In the genomic region with DNA sequence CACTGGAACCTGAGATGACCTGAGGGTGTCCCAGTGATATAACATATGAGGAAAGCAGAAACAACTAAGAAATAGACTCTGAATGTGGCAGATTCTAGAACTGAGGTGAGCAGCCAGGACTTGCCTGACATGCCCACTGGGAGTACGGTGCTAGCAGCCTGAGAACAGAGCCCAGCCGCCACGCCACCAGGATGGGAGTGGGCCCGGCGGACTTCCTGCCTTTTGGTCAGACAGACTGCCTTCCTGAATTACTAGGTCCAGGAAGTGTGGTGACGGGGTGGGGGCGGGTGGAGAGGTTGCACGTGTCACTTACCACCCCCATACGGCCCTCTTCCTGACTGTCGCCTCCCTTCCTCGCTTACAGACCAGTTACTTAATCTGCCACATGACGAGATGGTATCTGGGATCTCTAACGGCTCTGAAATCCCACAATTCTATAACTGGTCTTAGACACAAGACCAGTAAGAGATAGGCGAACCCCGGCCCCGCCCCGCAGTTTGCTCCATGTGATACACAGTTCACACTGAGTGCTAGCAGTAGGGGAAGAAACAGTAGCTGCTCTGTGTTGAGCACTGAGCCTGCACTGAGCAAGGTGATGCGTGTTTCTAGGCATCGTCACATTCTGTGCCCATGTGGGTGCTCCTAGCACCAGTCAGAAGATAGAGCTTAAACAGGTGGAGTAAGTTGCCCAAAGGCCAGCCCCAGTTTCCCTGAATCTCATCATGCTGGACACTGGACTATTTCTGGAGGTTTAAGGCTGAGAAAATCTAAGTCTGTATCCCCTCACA, we compare ENCODE assay signal across 1 cellular context.
TF ChIP-seq lines count a peak whose summit lies in the region.

No MANE protein-coding gene starts in this region.

TF ChIP-seq in HepG2, 621 proteins besides CTCF, POLR2A, EP300 and RAD21 (continued from another document and continues in another):
- TF ChIP-seq, protein P1, sequence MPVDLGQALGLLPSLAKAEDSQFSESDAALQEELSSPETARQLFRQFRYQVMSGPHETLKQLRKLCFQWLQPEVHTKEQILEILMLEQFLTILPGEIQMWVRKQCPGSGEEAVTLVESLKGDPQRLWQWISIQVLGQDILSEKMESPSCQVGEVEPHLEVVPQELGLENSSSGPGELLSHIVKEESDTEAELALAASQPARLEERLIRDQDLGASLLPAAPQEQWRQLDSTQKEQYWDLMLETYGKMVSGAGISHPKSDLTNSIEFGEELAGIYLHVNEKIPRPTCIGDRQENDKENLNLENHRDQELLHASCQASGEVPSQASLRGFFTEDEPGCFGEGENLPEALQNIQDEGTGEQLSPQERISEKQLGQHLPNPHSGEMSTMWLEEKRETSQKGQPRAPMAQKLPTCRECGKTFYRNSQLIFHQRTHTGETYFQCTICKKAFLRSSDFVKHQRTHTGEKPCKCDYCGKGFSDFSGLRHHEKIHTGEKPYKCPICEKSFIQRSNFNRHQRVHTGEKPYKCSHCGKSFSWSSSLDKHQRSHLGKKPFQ (CRISPR knock-in tag; IDR thresholded peaks at IDR 0.05; ENCODE audit: insufficient replicate concordance), result peak; percentile 86
- no peak for TF ChIP-seq SIX1 (CRISPR knock-in tag; IDR thresholded peaks at IDR 0.05; ENCODE audit: borderline replicate concordance)
- TF ChIP-seq ZNF501 (CRISPR knock-in tag; IDR thresholded peaks at IDR 0.05), result 0 out of 2 replicates have a peak, but pooled peaks have one; percentile 21
- no peak for TF ChIP-seq SMC3 (IDR thresholded peaks at IDR 0.05; ENCODE audit: low read length)
- TF ChIP-seq, protein P2, sequence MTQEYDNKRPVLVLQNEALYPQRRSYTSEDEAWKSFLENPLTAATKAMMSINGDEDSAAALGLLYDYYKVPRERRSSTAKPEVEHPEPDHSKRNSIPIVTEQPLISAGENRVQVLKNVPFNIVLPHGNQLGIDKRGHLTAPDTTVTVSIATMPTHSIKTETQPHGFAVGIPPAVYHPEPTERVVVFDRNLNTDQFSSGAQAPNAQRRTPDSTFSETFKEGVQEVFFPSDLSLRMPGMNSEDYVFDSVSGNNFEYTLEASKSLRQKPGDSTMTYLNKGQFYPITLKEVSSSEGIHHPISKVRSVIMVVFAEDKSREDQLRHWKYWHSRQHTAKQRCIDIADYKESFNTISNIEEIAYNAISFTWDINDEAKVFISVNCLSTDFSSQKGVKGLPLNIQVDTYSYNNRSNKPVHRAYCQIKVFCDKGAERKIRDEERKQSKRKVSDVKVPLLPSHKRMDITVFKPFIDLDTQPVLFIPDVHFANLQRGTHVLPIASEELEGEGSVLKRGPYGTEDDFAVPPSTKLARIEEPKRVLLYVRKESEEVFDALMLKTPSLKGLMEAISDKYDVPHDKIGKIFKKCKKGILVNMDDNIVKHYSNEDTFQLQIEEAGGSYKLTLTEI (CRISPR knock-in tag; conservative IDR thresholded peaks at IDR 0.05), result no peak
- TF ChIP-seq ZNF766 (CRISPR knock-in tag; IDR thresholded peaks at IDR 0.05; ENCODE audit: borderline replicate concordance), result no peak
- TF ChIP-seq ZNF260 (CRISPR knock-in tag; IDR thresholded peaks at IDR 0.05; ENCODE audit: borderline replicate concordance, low read depth), result no peak
- TF ChIP-seq, protein P3, sequence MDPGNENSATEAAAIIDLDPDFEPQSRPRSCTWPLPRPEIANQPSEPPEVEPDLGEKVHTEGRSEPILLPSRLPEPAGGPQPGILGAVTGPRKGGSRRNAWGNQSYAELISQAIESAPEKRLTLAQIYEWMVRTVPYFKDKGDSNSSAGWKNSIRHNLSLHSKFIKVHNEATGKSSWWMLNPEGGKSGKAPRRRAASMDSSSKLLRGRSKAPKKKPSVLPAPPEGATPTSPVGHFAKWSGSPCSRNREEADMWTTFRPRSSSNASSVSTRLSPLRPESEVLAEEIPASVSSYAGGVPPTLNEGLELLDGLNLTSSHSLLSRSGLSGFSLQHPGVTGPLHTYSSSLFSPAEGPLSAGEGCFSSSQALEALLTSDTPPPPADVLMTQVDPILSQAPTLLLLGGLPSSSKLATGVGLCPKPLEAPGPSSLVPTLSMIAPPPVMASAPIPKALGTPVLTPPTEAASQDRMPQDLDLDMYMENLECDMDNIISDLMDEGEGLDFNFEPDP (CRISPR knock-in tag; conservative IDR thresholded peaks at IDR 0.05), result no peak
- no peak for TF ChIP-seq ZFP62 (CRISPR knock-in tag; IDR thresholded peaks at IDR 0.05)
- no peak for TF ChIP-seq ZNF558 (CRISPR knock-in tag; IDR thresholded peaks at IDR 0.05; ENCODE audit: borderline replicate concordance)
- TF ChIP-seq, protein P4, sequence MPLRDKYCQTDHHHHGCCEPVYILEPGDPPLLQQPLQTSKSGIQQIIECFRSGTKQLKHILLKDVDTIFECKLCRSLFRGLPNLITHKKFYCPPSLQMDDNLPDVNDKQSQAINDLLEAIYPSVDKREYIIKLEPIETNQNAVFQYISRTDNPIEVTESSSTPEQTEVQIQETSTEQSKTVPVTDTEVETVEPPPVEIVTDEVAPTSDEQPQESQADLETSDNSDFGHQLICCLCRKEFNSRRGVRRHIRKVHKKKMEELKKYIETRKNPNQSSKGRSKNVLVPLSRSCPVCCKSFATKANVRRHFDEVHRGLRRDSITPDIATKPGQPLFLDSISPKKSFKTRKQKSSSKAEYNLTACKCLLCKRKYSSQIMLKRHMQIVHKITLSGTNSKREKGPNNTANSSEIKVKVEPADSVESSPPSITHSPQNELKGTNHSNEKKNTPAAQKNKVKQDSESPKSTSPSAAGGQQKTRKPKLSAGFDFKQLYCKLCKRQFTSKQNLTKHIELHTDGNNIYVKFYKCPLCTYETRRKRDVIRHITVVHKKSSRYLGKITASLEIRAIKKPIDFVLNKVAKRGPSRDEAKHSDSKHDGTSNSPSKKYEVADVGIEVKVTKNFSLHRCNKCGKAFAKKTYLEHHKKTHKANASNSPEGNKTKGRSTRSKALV (CRISPR knock-in tag; IDR thresholded peaks at IDR 0.05), result no peak
- TF ChIP-seq, protein P5, sequence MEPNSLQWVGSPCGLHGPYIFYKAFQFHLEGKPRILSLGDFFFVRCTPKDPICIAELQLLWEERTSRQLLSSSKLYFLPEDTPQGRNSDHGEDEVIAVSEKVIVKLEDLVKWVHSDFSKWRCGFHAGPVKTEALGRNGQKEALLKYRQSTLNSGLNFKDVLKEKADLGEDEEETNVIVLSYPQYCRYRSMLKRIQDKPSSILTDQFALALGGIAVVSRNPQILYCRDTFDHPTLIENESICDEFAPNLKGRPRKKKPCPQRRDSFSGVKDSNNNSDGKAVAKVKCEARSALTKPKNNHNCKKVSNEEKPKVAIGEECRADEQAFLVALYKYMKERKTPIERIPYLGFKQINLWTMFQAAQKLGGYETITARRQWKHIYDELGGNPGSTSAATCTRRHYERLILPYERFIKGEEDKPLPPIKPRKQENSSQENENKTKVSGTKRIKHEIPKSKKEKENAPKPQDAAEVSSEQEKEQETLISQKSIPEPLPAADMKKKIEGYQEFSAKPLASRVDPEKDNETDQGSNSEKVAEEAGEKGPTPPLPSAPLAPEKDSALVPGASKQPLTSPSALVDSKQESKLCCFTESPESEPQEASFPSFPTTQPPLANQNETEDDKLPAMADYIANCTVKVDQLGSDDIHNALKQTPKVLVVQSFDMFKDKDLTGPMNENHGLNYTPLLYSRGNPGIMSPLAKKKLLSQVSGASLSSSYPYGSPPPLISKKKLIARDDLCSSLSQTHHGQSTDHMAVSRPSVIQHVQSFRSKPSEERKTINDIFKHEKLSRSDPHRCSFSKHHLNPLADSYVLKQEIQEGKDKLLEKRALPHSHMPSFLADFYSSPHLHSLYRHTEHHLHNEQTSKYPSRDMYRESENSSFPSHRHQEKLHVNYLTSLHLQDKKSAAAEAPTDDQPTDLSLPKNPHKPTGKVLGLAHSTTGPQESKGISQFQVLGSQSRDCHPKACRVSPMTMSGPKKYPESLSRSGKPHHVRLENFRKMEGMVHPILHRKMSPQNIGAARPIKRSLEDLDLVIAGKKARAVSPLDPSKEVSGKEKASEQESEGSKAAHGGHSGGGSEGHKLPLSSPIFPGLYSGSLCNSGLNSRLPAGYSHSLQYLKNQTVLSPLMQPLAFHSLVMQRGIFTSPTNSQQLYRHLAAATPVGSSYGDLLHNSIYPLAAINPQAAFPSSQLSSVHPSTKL (CRISPR knock-in tag; IDR thresholded peaks at IDR 0.05), result peak; percentile 21; the same call in 1 of the 2 replicates
- TF ChIP-seq RBAK (CRISPR knock-in tag; IDR thresholded peaks at IDR 0.05), result peak; percentile 60; the same call in 1 of the 2 replicates
- no peak for TF ChIP-seq YEATS4 (CRISPR knock-in tag; IDR thresholded peaks at IDR 0.05; ENCODE audit: borderline replicate concordance)
- TF ChIP-seq, protein P6, sequence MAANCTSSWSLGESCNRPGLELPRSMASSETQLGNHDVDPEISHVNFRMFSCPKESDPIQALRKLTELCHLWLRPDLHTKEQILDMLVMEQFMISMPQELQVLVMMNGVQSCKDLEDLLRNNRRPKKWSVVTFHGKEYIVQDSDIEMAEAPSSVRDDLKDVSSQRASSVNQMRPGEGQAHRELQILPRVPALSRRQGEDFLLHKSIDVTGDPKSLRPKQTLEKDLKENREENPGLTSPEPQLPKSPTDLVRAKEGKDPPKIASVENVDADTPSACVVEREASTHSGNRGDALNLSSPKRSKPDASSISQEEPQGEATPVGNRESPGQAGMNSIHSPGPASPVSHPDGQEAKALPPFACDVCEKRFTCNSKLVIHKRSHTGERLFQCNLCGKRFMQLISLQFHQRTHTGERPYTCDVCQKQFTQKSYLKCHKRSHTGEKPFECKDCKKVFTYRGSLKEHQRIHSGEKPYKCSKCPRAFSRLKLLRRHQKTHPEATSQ (CRISPR knock-in tag; IDR thresholded peaks at IDR 0.05; ENCODE audit: borderline replicate concordance), result no peak
- TF ChIP-seq, protein P7, sequence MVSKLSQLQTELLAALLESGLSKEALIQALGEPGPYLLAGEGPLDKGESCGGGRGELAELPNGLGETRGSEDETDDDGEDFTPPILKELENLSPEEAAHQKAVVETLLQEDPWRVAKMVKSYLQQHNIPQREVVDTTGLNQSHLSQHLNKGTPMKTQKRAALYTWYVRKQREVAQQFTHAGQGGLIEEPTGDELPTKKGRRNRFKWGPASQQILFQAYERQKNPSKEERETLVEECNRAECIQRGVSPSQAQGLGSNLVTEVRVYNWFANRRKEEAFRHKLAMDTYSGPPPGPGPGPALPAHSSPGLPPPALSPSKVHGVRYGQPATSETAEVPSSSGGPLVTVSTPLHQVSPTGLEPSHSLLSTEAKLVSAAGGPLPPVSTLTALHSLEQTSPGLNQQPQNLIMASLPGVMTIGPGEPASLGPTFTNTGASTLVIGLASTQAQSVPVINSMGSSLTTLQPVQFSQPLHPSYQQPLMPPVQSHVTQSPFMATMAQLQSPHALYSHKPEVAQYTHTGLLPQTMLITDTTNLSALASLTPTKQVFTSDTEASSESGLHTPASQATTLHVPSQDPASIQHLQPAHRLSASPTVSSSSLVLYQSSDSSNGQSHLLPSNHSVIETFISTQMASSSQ (IDR thresholded peaks at IDR 0.05; ENCODE audit: low read depth), result no peak
- TF ChIP-seq, protein P7 (CRISPR knock-in tag; IDR thresholded peaks at IDR 0.05; ENCODE audit: borderline replicate concordance), result no peak
- TF ChIP-seq RARA (CRISPR knock-in tag; IDR thresholded peaks at IDR 0.05), result peak; percentile 49; the same call in 1 of the 2 replicates
- TF ChIP-seq, protein P8, sequence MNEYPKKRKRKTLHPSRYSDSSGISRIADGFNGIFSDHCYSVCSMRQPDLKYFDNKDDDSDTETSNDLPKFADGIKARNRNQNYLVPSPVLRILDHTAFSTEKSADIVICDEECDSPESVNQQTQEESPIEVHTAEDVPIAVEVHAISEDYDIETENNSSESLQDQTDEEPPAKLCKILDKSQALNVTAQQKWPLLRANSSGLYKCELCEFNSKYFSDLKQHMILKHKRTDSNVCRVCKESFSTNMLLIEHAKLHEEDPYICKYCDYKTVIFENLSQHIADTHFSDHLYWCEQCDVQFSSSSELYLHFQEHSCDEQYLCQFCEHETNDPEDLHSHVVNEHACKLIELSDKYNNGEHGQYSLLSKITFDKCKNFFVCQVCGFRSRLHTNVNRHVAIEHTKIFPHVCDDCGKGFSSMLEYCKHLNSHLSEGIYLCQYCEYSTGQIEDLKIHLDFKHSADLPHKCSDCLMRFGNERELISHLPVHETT (CRISPR knock-in tag; conservative IDR thresholded peaks at IDR 0.05), result 0 out of 2 replicates have a peak, but pooled peaks have one; percentile 33
- TF ChIP-seq ZNF367 (CRISPR knock-in tag; IDR thresholded peaks at IDR 0.05; ENCODE audit: borderline replicate concordance), result no peak
- TF ChIP-seq ZKSCAN8 (CRISPR knock-in tag; IDR thresholded peaks at IDR 0.05; ENCODE audit: borderline replicate concordance), result no peak
- TF ChIP-seq, protein P9, sequence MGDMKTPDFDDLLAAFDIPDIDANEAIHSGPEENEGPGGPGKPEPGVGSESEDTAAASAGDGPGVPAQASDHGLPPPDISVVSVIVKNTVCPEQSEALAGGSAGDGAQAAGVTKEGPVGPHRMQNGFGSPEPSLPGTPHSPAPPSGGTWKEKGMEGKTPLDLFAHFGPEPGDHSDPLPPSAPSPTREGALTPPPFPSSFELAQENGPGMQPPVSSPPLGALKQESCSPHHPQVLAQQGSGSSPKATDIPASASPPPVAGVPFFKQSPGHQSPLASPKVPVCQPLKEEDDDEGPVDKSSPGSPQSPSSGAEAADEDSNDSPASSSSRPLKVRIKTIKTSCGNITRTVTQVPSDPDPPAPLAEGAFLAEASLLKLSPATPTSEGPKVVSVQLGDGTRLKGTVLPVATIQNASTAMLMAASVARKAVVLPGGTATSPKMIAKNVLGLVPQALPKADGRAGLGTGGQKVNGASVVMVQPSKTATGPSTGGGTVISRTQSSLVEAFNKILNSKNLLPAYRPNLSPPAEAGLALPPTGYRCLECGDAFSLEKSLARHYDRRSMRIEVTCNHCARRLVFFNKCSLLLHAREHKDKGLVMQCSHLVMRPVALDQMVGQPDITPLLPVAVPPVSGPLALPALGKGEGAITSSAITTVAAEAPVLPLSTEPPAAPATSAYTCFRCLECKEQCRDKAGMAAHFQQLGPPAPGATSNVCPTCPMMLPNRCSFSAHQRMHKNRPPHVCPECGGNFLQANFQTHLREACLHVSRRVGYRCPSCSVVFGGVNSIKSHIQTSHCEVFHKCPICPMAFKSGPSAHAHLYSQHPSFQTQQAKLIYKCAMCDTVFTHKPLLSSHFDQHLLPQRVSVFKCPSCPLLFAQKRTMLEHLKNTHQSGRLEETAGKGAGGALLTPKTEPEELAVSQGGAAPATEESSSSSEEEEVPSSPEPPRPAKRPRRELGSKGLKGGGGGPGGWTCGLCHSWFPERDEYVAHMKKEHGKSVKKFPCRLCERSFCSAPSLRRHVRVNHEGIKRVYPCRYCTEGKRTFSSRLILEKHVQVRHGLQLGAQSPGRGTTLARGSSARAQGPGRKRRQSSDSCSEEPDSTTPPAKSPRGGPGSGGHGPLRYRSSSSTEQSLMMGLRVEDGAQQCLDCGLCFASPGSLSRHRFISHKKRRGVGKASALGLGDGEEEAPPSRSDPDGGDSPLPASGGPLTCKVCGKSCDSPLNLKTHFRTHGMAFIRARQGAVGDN (CRISPR knock-in tag; IDR thresholded peaks at IDR 0.05), result peak; percentile 73
- no peak for TF ChIP-seq ZNF883 (CRISPR knock-in tag; IDR thresholded peaks at IDR 0.05; ENCODE audit: not compliant biosample characterization)
- no peak for TF ChIP-seq BORCS8-MEF2B (CRISPR knock-in tag; IDR thresholded peaks at IDR 0.05)
- peak; percentile 55 for TF ChIP-seq U2AF1 (optimal IDR thresholded peaks at IDR 0.05; ENCODE audit: low read depth, low read length)
